13 cellular contexts compared by ENCODE assay signal in the genomic region with DNA sequence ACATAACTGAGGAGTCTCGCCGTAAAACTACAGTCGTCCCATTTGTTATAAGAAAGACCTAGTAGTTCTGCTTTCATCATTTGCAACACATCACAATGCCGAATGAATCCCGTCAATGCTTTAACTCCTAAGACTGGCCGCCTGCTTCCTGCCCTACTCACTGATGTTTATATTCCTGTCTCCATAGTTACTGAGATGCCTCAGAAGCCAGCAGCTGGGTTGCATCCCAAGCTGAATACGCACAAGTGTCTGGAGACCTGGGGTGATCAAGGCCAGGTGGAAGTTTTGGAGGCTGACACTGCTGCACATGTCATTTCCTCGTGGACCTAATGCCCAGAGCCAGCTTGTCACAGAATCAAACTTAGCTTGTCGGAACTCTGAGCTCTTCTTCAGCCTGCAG.
DNase-seq lines count a peak whose midpoint lies in the region; ATAC-seq lines count a peak whose summit lies in the region.
"Had no signal": no experiment of that assay in that cellular context is flagged by ENCODE, and none has a peak within 500 bp of the region (broad histone marks: within the 10 kb centered on the region; RNA-seq: fewer than 3 reads in every experiment).

No MANE protein-coding gene starts in this region.

- H3K9me3 Mint-ChIP-seq in stimulated activated naive CD8-positive, alpha-beta T cell treated with anti-CD3 and anti-CD28 coated beads, Interleukin-15, amount 100 ng/mL, for 72 hours: peaks cover 0 to 4% of the 10 kb centered on the region in 2 donors
- H3K9me3 Mint-ChIP-seq in activated CD8-positive, alpha-beta memory T cell treated with anti-CD3 and anti-CD28 coated beads, Interleukin-2, amount 10 ng/mL, durations not matched to agents 7 days and 5 days (ENCODE audit: low read depth): no peaks in the 10 kb centered on the region

- DNase-seq in Daoy (ENCODE audit: low read depth) (peak; percentile 25), SK-N-DZ (ENCODE audit: low spot score) (peak; percentile 56), glomerular visceral epithelial cell (ENCODE audit: extremely low spot score) (peak; percentile 8), mucosa of gallbladder (ENCODE audit: low spot score) (peak; percentile 29), germinal center (ENCODE audit: low spot score) (no peak)
- no peak for DNase-seq in activated CD4-positive, alpha-beta T cell treated with anti-CD3 and anti-CD28 coated beads for 4 hours
- DNase-seq in stimulated activated naive CD8-positive, alpha-beta T cell treated with anti-CD3 and anti-CD28 coated beads, Interleukin-15, amount 100 ng/mL, for 72 hours: no peak
- DNase-seq in activated CD8-positive, alpha-beta memory T cell treated with anti-CD3 and anti-CD28 coated beads, Interleukin-2, amount 10 ng/mL, durations not matched to agents 7 days and 5 days: no peak
- DNase-seq: activated CD8-positive, alpha-beta T cell treated with anti-CD3 and anti-CD28 coated beads for 36 hours; activated naive CD4-positive, alpha-beta T cell treated with anti-CD3 and anti-CD28 coated beads, Interleukin-2, amount 50 U/mL, for 16 hours; hippocampal formation; NCI-H1694 treated with DMSO at 0.1 percent for 48 hours; T-helper 2 cell had no signal

- peaks cover 14% of the 10 kb centered on the region for H3K4me1 Mint-ChIP-seq in stimulated activated naive CD8-positive, alpha-beta T cell treated with anti-CD3 and anti-CD28 coated beads, Interleukin-15, amount 100 ng/mL, for 72 hours
- peaks cover 6% of the 10 kb centered on the region for H3K4me1 Mint-ChIP-seq in activated CD8-positive, alpha-beta memory T cell treated with anti-CD3 and anti-CD28 coated beads, Interleukin-2, amount 10 ng/mL, durations not matched to agents 7 days and 5 days

- H3K27ac Mint-ChIP-seq in stimulated activated naive CD8-positive, alpha-beta T cell treated with anti-CD3 and anti-CD28 coated beads, Interleukin-15, amount 100 ng/mL, for 72 hours: no peak overlapping the region
- H3K27ac Mint-ChIP-seq in activated CD8-positive, alpha-beta memory T cell treated with anti-CD3 and anti-CD28 coated beads, Interleukin-2, amount 10 ng/mL, durations not matched to agents 7 days and 5 days: no peak overlapping the region
- H3K27ac Mint-ChIP-seq: activated CD8-positive, alpha-beta T cell treated with anti-CD3 and anti-CD28 coated beads for 36 hours had no signal

- H3K27me3 Mint-ChIP-seq in stimulated activated naive CD8-positive, alpha-beta T cell treated with anti-CD3 and anti-CD28 coated beads, Interleukin-15, amount 100 ng/mL, for 72 hours: peaks cover 37% of the 10 kb centered on the region
- H3K27me3 Mint-ChIP-seq in activated CD8-positive, alpha-beta memory T cell treated with anti-CD3 and anti-CD28 coated beads, Interleukin-2, amount 10 ng/mL, durations not matched to agents 7 days and 5 days: peaks cover 42% of the 10 kb centered on the region

- CTCF ChIA-PET in activated CD8-positive, alpha-beta memory T cell treated with anti-CD3 and anti-CD28 coated beads, Interleukin-2, amount 10 ng/mL, durations not matched to agents 7 days and 5 days (lab: Charles Lee): no interaction called here

- no peaks in the 10 kb centered on the region for H3K36me3 Mint-ChIP-seq in activated CD8-positive, alpha-beta memory T cell treated with anti-CD3 and anti-CD28 coated beads, Interleukin-2, amount 10 ng/mL, durations not matched to agents 7 days and 5 days

- ATAC-seq in stimulated activated naive CD8-positive, alpha-beta T cell treated with anti-CD3 and anti-CD28 coated beads, Interleukin-15, amount 100 ng/mL, for 72 hours: no peak
- ATAC-seq in activated CD8-positive, alpha-beta memory T cell treated with anti-CD3 and anti-CD28 coated beads, Interleukin-2, amount 10 ng/mL, durations not matched to agents 7 days and 5 days: no peak
- ATAC-seq: activated CD8-positive, alpha-beta T cell treated with anti-CD3 and anti-CD28 coated beads for 36 hours had no signal

- H3K4me3 Mint-ChIP-seq in stimulated activated naive CD8-positive, alpha-beta T cell treated with anti-CD3 and anti-CD28 coated beads, Interleukin-15, amount 100 ng/mL, for 72 hours: no peak overlapping the region
- no peak overlapping the region for H3K4me3 Mint-ChIP-seq in activated CD8-positive, alpha-beta memory T cell treated with anti-CD3 and anti-CD28 coated beads, Interleukin-2, amount 10 ng/mL, durations not matched to agents 7 days and 5 days
- H3K4me3 Mint-ChIP-seq: activated CD8-positive, alpha-beta T cell treated with anti-CD3 and anti-CD28 coated beads for 36 hours had no signal

Comparison
In these comparisons a context has a peak if more than half of its experiments do, and no peak if none do; other contexts are left out.
1. DNase-seq: peak in Daoy (single experiment), SK-N-DZ (single experiment), glomerular visceral epithelial cell (single experiment) and mucosa of gallbladder (single experiment); none in germinal center (single experiment), activated CD4-positive, alpha-beta T cell treated with anti-CD3 and anti-CD28 coated beads for 4 hours (0 of 2), stimulated activated naive CD8-positive, alpha-beta T cell treated with anti-CD3 and anti-CD28 coated beads, Interleukin-15, amount 100 ng/mL, for 72 hours (0 of 2) and activated CD8-positive, alpha-beta memory T cell treated with anti-CD3 and anti-CD28 coated beads, Interleukin-2, amount 10 ng/mL, durations not matched to agents 7 days and 5 days (single experiment).